In the genomic region with DNA sequence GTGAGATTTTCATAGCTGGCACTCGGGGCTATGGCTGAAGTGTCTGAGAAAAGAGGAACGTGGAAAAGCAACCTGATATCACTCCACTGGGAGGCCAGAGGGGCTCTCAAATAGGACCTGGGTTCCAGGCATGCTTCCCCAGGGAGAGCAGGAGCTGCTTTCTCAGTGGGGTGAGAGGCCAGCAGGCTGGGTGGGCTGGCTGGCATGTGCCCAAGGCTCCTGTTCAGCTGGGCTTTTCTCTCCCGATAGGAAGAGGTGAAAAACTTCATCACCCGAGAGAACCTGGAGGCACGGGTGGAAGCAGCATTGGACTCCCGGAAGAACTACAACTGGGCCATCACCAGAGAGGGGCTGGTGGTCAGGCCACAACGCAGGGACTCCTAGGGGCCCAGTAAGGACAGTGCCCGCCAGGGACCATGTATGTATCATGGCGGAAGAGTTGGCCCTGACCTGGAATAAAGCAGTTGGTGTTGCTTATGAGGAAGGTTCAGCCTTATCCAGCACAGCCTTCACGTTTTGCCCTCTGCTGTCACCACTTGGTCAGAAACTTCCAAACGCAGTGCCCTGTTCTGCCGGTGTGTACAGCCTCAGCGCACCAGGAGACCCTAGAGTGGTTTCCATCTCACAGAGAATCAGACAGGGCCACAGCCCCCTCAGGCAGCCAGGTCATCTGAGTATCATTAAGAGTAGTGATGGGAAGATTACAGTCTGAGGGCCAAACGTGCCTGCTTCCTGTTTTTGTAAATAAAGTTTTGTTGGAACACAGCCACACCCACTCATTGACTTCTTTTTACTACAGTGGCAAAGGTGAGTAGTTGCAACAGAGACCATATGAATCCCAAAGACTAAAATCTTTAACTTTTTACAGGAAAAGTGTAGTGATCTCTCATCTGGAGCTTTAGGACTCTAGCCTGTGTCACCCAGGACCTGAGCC, we compare ENCODE assay signal across 1 cellular context.
TF ChIP-seq lines count a peak whose summit lies in the region.

No MANE protein-coding gene starts in this region.

TF ChIP-seq in GM23338, 12 proteins besides CTCF, POLR2A, EP300 and RAD21:
- TF ChIP-seq, protein P1, sequence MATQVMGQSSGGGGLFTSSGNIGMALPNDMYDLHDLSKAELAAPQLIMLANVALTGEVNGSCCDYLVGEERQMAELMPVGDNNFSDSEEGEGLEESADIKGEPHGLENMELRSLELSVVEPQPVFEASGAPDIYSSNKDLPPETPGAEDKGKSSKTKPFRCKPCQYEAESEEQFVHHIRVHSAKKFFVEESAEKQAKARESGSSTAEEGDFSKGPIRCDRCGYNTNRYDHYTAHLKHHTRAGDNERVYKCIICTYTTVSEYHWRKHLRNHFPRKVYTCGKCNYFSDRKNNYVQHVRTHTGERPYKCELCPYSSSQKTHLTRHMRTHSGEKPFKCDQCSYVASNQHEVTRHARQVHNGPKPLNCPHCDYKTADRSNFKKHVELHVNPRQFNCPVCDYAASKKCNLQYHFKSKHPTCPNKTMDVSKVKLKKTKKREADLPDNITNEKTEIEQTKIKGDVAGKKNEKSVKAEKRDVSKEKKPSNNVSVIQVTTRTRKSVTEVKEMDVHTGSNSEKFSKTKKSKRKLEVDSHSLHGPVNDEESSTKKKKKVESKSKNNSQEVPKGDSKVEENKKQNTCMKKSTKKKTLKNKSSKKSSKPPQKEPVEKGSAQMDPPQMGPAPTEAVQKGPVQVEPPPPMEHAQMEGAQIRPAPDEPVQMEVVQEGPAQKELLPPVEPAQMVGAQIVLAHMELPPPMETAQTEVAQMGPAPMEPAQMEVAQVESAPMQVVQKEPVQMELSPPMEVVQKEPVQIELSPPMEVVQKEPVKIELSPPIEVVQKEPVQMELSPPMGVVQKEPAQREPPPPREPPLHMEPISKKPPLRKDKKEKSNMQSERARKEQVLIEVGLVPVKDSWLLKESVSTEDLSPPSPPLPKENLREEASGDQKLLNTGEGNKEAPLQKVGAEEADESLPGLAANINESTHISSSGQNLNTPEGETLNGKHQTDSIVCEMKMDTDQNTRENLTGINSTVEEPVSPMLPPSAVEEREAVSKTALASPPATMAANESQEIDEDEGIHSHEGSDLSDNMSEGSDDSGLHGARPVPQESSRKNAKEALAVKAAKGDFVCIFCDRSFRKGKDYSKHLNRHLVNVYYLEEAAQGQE (IDR thresholded peaks at IDR 0.05; ENCODE audit: unreplicated experiment), result no peak
- TF ChIP-seq, protein P2, sequence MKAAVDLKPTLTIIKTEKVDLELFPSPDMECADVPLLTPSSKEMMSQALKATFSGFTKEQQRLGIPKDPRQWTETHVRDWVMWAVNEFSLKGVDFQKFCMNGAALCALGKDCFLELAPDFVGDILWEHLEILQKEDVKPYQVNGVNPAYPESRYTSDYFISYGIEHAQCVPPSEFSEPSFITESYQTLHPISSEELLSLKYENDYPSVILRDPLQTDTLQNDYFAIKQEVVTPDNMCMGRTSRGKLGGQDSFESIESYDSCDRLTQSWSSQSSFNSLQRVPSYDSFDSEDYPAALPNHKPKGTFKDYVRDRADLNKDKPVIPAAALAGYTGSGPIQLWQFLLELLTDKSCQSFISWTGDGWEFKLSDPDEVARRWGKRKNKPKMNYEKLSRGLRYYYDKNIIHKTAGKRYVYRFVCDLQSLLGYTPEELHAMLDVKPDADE (IDR thresholded peaks at IDR 0.05), result no peak
- TF ChIP-seq ZNF331 (CRISPR knock-in tag; IDR thresholded peaks at IDR 0.05; ENCODE audit: low read depth) (no peak), JUNB (IDR thresholded peaks at IDR 0.05; ENCODE audit: unreplicated experiment) (no peak), POLR2AphosphoS5 (IDR thresholded peaks at IDR 0.05; ENCODE audit: low read depth) (no peak), CREB1 (CRISPR knock-in tag; IDR thresholded peaks at IDR 0.05; ENCODE audit: low read depth) (no peak), NANOG (IDR thresholded peaks at IDR 0.05; ENCODE audit: borderline replicate concordance) (no peak), STAT1 (IDR thresholded peaks at IDR 0.05; ENCODE audit: unreplicated experiment) (no peak), EZH2 (IDR thresholded peaks at IDR 0.05; ENCODE audit: low read depth, unreplicated experiment) (no peak), ZNF114 (CRISPR knock-in tag; IDR thresholded peaks at IDR 0.05) (no peak), EZH2phosphoT487 (IDR thresholded peaks at IDR 0.05; ENCODE audit: unreplicated experiment) (no peak)
- TF ChIP-seq, protein P3, sequence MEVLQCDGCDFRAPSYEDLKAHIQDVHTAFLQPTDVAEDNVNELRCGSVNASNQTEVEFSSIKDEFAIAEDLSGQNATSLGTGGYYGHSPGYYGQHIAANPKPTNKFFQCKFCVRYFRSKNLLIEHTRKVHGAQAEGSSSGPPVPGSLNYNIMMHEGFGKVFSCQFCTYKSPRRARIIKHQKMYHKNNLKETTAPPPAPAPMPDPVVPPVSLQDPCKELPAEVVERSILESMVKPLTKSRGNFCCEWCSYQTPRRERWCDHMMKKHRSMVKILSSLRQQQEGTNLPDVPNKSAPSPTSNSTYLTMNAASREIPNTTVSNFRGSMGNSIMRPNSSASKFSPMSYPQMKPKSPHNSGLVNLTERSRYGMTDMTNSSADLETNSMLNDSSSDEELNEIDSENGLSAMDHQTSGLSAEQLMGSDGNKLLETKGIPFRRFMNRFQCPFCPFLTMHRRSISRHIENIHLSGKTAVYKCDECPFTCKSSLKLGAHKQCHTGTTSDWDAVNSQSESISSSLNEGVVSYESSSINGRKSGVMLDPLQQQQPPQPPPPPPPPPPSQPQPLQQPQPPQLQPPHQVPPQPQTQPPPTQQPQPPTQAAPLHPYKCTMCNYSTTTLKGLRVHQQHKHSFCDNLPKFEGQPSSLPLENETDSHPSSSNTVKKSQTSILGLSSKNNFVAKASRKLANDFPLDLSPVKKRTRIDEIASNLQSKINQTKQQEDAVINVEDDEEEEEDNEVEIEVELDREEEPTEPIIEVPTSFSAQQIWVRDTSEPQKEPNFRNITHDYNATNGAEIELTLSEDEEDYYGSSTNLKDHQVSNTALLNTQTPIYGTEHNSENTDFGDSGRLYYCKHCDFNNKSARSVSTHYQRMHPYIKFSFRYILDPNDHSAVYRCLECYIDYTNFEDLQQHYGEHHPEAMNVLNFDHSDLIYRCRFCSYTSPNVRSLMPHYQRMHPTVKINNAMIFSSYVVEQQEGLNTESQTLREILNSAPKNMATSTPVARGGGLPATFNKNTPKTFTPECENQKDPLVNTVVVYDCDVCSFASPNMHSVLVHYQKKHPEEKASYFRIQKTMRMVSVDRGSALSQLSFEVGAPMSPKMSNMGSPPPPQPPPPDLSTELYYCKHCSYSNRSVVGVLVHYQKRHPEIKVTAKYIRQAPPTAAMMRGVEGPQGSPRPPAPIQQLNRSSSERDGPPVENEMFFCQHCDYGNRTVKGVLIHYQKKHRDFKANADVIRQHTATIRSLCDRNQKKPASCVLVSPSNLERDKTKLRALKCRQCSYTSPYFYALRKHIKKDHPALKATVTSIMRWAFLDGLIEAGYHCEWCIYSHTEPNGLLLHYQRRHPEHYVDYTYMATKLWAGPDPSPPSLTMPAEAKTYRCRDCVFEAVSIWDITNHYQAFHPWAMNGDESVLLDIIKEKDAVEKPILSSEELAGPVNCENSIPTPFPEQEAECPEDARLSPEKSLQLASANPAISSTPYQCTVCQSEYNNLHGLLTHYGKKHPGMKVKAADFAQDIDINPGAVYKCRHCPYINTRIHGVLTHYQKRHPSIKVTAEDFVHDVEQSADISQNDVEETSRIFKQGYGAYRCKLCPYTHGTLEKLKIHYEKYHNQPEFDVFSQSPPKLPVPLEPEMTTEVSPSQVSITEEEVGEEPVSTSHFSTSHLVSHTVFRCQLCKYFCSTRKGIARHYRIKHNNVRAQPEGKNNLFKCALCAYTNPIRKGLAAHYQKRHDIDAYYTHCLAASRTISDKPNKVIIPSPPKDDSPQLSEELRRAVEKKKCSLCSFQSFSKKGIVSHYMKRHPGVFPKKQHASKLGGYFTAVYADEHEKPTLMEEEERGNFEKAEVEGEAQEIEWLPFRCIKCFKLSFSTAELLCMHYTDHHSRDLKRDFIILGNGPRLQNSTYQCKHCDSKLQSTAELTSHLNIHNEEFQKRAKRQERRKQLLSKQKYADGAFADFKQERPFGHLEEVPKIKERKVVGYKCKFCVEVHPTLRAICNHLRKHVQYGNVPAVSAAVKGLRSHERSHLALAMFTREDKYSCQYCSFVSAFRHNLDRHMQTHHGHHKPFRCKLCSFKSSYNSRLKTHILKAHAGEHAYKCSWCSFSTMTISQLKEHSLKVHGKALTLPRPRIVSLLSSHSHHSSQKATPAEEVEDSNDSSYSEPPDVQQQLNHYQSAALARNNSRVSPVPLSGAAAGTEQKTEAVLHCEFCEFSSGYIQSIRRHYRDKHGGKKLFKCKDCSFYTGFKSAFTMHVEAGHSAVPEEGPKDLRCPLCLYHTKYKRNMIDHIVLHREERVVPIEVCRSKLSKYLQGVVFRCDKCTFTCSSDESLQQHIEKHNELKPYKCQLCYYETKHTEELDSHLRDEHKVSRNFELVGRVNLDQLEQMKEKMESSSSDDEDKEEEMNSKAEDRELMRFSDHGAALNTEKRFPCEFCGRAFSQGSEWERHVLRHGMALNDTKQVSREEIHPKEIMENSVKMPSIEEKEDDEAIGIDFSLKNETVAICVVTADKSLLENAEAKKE (CRISPR knock-in tag; IDR thresholded peaks at IDR 0.05), result no peak
TF ChIP-seq in GM23338: peak in this region for 0.
